10 cellular contexts compared by ENCODE assay signal in the genomic region with DNA sequence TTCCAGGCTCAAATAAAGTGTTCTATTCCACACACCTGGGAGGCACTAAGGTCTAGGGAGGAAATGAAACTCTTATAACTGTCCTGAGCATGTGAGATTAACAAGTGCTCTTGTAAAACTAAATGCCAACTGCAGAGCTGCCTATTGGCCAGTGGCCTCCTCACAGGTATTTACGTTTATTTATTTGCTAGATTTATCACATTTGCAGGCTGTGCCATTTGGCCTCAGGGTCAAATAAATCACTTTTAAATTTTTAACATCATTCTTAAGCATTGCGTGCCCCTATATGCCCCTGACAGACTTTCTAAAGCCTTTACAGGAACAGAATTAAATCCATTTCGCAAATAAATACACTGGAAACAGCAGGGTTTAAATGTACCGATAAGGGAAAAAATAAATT.
"Had no signal": no experiment of that assay in that cellular context is flagged by ENCODE, and none has a peak within 500 bp of the region (broad histone marks: within the 10 kb centered on the region; RNA-seq: fewer than 3 reads in every experiment).

No MANE protein-coding gene starts in this region.

- H3K27me3 ChIP-seq: adrenal gland, right lobe of liver had no signal

- H3K9me3 ChIP-seq: adrenal gland, right lobe of liver had no signal

- DNase-seq: activated naive CD4-positive, alpha-beta T cell treated with anti-CD3 and anti-CD28 coated beads, Interleukin-2, amount 50 U/mL, for 16 hours; activated T-cell treated with anti-CD3 and anti-CD28 coated beads, Interleukin-2, amount 50 U/mL, for 1 hour; adrenal gland; dermis blood vessel endothelial cell; glutamatergic neuron; mesenchymal stem cell; right lobe of liver; stimulated activated naive CD4-positive, alpha-beta T cell had no signal

- H3K4me1 ChIP-seq: adrenal gland, right lobe of liver had no signal

- H3K4me3 ChIP-seq: adrenal gland, right lobe of liver had no signal

- H3K36me3 ChIP-seq: adrenal gland, right lobe of liver had no signal

- H3K27ac ChIP-seq: adrenal gland, right lobe of liver had no signal

- ATAC-seq: left lobe of liver, right lobe of liver, SK-N-SH treated with all-trans-retinoic acid at 6 μM for 48 hours had no signal
